Comparison of ENCODE assay signal across 1 cellular context in genomic region chr10:53744746-53745145, GRCh38.
TF ChIP-seq lines count a peak whose summit lies in the region.

No MANE protein-coding gene starts in this region.

TF ChIP-seq in GM23338, 12 proteins besides CTCF, POLR2A, EP300 and RAD21 (continued from another document):
- TF ChIP-seq REST (IDR thresholded peaks at IDR 0.05; ENCODE audit: unreplicated experiment), result no peak
